ENCODE assay signal across 22 cellular contexts in the genomic region with DNA sequence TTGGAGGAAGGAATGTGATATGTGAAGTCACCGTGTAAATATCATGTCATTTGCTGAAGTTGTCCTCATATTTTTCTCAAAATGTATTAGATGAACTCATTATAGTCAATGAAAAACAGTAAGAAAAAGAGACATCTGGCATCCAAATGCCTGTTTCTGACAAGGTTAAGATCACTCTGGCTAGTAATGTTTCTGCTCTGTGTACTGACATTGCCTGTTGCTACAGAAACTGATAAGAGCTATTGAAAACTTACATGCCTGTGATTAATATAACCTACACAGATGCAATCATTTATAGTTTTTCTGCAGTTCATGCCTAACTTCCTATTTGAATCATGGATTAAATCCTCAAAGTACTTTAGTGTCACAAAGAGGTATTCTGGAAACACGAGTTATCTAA.
DNase-seq lines count a peak whose midpoint lies in the region; ATAC-seq, FAIRE-seq and TF ChIP-seq lines count a peak whose summit lies in the region.
"Had no signal": no experiment of that assay in that cellular context is flagged by ENCODE, and none has a peak within 500 bp of the region (broad histone marks: within the 10 kb centered on the region; RNA-seq: fewer than 3 reads in every experiment).

No MANE protein-coding gene starts in this region.

- POLR2A ChIA-PET in PC-3 (lab: Charles Lee; ENCODE audit: unreplicated experiment): no interaction called here

- H3K9me2 ChIP-seq in PC-3 (replicated peaks; ENCODE audit: low read length): no peaks in the 10 kb centered on the region

- H3K79me2 ChIP-seq in PC-3 (ENCODE audit: low read length): no peaks in the 10 kb centered on the region

- no peak for FAIRE-seq in urothelium cell line (lab: Jason Lieb, UNC)
- FAIRE-seq: GM12891, GM18507, K562 had no signal

- TF ChIP-seq CTCF in left ventricle myocardium inferior (IDR thresholded peaks at IDR 0.05; ENCODE audit: borderline replicate concordance): no peak
- no peak for TF ChIP-seq CTCF in HFF-Myc (IDR thresholded peaks at IDR 0.05; ENCODE audit: low read depth, low read length, missing control alignments)
- no peak for TF ChIP-seq CTCF in PC-3 (conservative IDR thresholded peaks at IDR 0.05; ENCODE audit: low read depth, low read length)

- no peak for ATAC-seq in right cardiac atrium
- no peak for ATAC-seq in PC-3
- ATAC-seq: HCT116, K562, T-cell had no signal

- H3K4me1 ChIP-seq in left ventricle myocardium inferior: peaks cover 6% of the 10 kb centered on the region
- no peaks in the 10 kb centered on the region for H3K4me1 ChIP-seq in right cardiac atrium (ENCODE audit: control insufficient read depth, insufficient read depth, low read length)
- no peaks in the 10 kb centered on the region for H3K4me1 ChIP-seq in PC-3 (ENCODE audit: insufficient read depth, low read length)

- H3K36me3 ChIP-seq in left ventricle myocardium inferior (peaks cover 24% of the 10 kb centered on the region), PC-3 (ENCODE audit: low read depth, low read length) (no peaks in the 10 kb centered on the region)

- no peaks in the 10 kb centered on the region for H3F3A ChIP-seq in PC-3 (ENCODE audit: low read length, unreplicated experiment)

- CTCF ChIA-PET in PC-3 (lab: Charles Lee): no interaction called here

- H2AFZ ChIP-seq in PC-3 (ENCODE audit: low read length): no peak overlapping the region

- H3K4me3 ChIP-seq in left ventricle myocardium inferior: no peak overlapping the region
- no peak overlapping the region for H3K4me3 ChIP-seq in right cardiac atrium (ENCODE audit: low read length)
- no peak overlapping the region for H3K4me3 ChIP-seq in HFF-Myc (replicated peaks; ENCODE audit: low read depth, low read length)
- H3K4me3 ChIP-seq in PC-3 (ENCODE audit: low read length): no peak overlapping the region
- H3K4me3 ChIP-seq: K562, SK-N-MC had no signal

- H3K27me3 ChIP-seq in left ventricle myocardium inferior (ENCODE audit: low read depth): no peaks in the 10 kb centered on the region
- H3K27me3 ChIP-seq in right cardiac atrium (ENCODE audit: control insufficient read depth, insufficient read depth): no peaks in the 10 kb centered on the region
- no peaks in the 10 kb centered on the region for H3K27me3 ChIP-seq in PC-3 (ENCODE audit: low read length)

- H3K27ac ChIP-seq in left ventricle myocardium inferior (replicated peaks) (peak overlapping the region; percentile 37), right cardiac atrium (ENCODE audit: low read length) (no peak overlapping the region), PC-3 (ENCODE audit: low read length) (no peak overlapping the region)
- H3K27ac ChIP-seq: SK-N-MC had no signal

- intact Hi-C loops in left ventricle myocardium inferior (cut with micrococcal nuclease) (no loop called here), right cardiac atrium (cut with DNase I) (no loop called here), PC-3 (cut with micrococcal nuclease) (no loop called here)

- DNase-seq in left ventricle myocardium inferior: no peak
- no peak for DNase-seq in right cardiac atrium
- DNase-seq in HFF-Myc (ENCODE audit: extremely low read depth, low read depth): peak; percentile 72
- peak; percentile 6 for DNase-seq in fibroblast of gingiva (ENCODE audit: low read depth)
- DNase-seq in left kidney (ENCODE audit: low read depth, low spot score): peak; percentile 24
- DNase-seq in urothelium cell line (ENCODE audit: low spot score): no peak
- no peak for DNase-seq in PC-3
- DNase-seq: AML-193, DMS153, EL, GOT3, NCI-H1105 treated with DMSO at 0.1 percent for 48 hours, NCI-H1694, NCI-H2081 treated with DMSO at 0.1 percent for 48 hours, NCI-H226, NCI-H82, T-cell had no signal

- BruUV-seq in PC-3 (replicated peaks; lab: Mats Ljungman, UMichigan): no TSS peak

- no peak overlapping the region for H3K4me2 ChIP-seq in PC-3 (ENCODE audit: low read length)

- 73% methylated on average over 2 of the region's 2 CpGs for WGBS in right cardiac atrium

- H3K9me3 ChIP-seq in left ventricle myocardium inferior (replicated peaks) (peaks cover 14% of the 10 kb centered on the region), right cardiac atrium (ENCODE audit: control insufficient read depth, low read length) (no peaks in the 10 kb centered on the region), PC-3 (ENCODE audit: low read length) (no peaks in the 10 kb centered on the region)

- H4K20me1 ChIP-seq in PC-3 (ENCODE audit: low read length): no peaks in the 10 kb centered on the region

- H3K9ac ChIP-seq in PC-3 (ENCODE audit: low read length): no peak overlapping the region

Comparison
In these comparisons a context has a peak if more than half of its experiments do, and no peak if none do; other contexts are left out.
1. DNase-seq: peak in HFF-Myc (single experiment), fibroblast of gingiva (single experiment) and left kidney (single experiment); none in left ventricle myocardium inferior (single experiment), right cardiac atrium (0 of 3), urothelium cell line (single experiment) and PC-3 (single experiment).